In the genomic region with DNA sequence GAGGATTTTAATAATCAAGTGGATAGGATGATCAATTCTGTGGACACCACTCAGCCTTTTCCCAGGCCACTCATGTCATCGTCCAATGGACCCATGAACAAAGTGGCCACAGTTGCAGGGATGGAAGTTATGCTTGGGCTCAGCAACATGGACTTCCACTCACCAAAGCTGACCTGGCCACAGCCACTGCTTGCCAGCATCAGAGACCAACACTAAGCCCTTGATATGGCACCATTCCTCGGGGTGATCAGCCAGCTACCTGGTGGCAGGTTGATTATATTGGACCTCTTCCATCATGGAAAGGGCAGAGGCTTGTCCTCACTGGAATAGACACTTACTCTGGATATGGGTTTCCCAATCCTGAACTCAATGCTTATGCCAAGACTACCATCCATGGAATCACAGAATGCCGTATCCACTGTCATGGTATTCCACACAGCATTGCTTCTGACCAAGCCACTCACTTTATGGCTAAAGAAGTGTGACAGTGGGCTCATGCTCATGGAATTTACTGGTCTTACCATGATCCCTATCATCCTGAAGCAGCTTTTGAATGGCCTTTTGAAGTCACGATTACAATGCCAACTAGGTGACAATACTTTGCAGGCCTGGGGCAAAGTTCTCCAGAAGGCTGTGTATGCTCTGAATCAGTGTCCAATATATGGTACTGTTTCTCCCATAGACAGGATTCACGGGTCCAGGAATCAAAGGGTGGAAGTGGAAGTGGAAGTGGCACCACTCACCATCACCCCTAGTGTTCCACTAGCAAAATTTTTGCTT, we compare ENCODE assay signal across 12 cellular contexts. TPM values are rescaled to one million over a fixed set of nuclear protein-coding genes. Genes with fewer than 3 reads are reported as not detected.
"Had no signal": no experiment of that assay in that cellular context is flagged by ENCODE, and none has a peak within 500 bp of the region (broad histone marks: within the 10 kb centered on the region; RNA-seq: fewer than 3 reads in every experiment).

No MANE protein-coding gene starts in this region.

RNA-seq across cellular contexts. Expression of a gene that starts 20.1 kb away (rescaled TPM):
- total RNA-seq: activated B cell treated with CpG ODN at 0.5 μM for 24 hours; activated CD4-positive, alpha-beta memory T cell treated with anti-CD3 and anti-CD28 coated beads for 36 hours; activated CD4-positive, alpha-beta memory T cell treated with anti-CD3 and anti-CD28 coated beads, Interleukin-2, amount 10 ng/mL, durations not matched to agents 7 days and 5 days; activated CD4-positive, alpha-beta T cell treated with anti-CD3 and anti-CD28 coated beads for 36 hours; activated CD4-positive, alpha-beta T cell treated with anti-CD3 and anti-CD28 coated beads, Interleukin-2, amount 10 ng/mL, durations not matched to agents 24 days and 14 days; activated CD4-positive, alpha-beta T cell treated with anti-CD3 and anti-CD28 coated beads, Interleukin-2, amount 10 ng/mL, durations not matched to agents 7 days and 5 days; activated CD8-positive, alpha-beta memory T cell treated with anti-CD3 and anti-CD28 coated beads for 36 hours; activated CD8-positive, alpha-beta memory T cell treated with anti-CD3 and anti-CD28 coated beads, Interleukin-2, amount 10 ng/mL, durations not matched to agents 7 days and 5 days; activated CD8-positive, alpha-beta T cell treated with anti-CD3 and anti-CD28 coated beads for 36 hours; activated CD8-positive, alpha-beta T cell treated with anti-CD3 and anti-CD28 coated beads, Interleukin-2, amount 10 ng/mL, durations not matched to agents 7 days and 5 days; T-helper 1 cell treated with Interleukin-12 subunit alpha and Interleukin-12 subunit beta and Interleukin-4 antibody, amounts not matched to agents 30 ng/mL and 1 ng/mL, for 36 hours; WTC11 had no signal

RNA-seq across cellular contexts. Expression of a gene that starts 58.5 kb away (rescaled TPM):
- total RNA-seq: activated CD8-positive, alpha-beta T cell treated with anti-CD3 and anti-CD28 coated beads, Interleukin-2, amount 10 ng/mL, durations not matched to agents 7 days and 5 days had no signal
